In genomic region chr3:105532251-105532650, GRCh38 we compare ENCODE assay signal across 22 cellular contexts.
DNase-seq lines count a peak whose midpoint lies in the region; ATAC-seq, FAIRE-seq and TF ChIP-seq lines count a peak whose summit lies in the region.
"Had no signal": no experiment of that assay in that cellular context is flagged by ENCODE, and none has a peak within 500 bp of the region (broad histone marks: within the 10 kb centered on the region; RNA-seq: fewer than 3 reads in every experiment).

No MANE protein-coding gene starts in this region.

- DNase-seq in HTR-8/SVneo (ENCODE audit: insufficient read length, low spot score) (no peak), NCI-H226 (peak; percentile 36), kidney epithelial cell (ENCODE audit: low read depth) (peak; percentile 34), myocyte (ENCODE audit: low read depth) (peak; percentile 10), D341Med (ENCODE audit: low spot score) (no peak), SIG-M5 treated with dmso at 0.1 percent for 504 hours (lab: John Stamatoyannopoulos, UW; ENCODE audit: unreplicated experiment) (no peak)
- no peak for DNase-seq in stimulated activated CD4-positive, alpha-beta T cell treated with anti-CD3 and anti-CD28 coated beads, Interleukin-4, amount 100 ng/mL, for 1 hour
- DNase-seq: Caco-2; CD4-positive, CD25-positive, alpha-beta regulatory T cell; CD8-positive, alpha-beta T cell; DMS 273 treated with DMSO at 0.1 percent for 48 hours; DMS79; EL; GDM1; H9 had no signal

- no peaks in the 10 kb centered on the region for H3K36me3 ChIP-seq in kidney epithelial cell (ENCODE audit: control insufficient read depth, insufficient read depth, low read length)
- H3K36me3 ChIP-seq: BLaER1 had no signal

- ATAC-seq in GM21360 (IDR thresholded peaks at IDR 0.05; ENCODE audit: unreplicated experiment): no peak
- ATAC-seq: CD8-positive, alpha-beta T cell; GM12878; GM23338; HCT116 had no signal

- peak; percentile 9 for FAIRE-seq in HTR-8/SVneo (lab: Jason Lieb, UNC)
- FAIRE-seq: D721Med, GM12878, GM19239 had no signal

- no peak for TF ChIP-seq CTCF in kidney epithelial cell (IDR thresholded peaks at IDR 0.05; ENCODE audit: insufficient read depth, low read length, poor library complexity, severe bottlenecking)

- no peaks in the 10 kb centered on the region for H3K27me3 ChIP-seq in kidney epithelial cell (ENCODE audit: control insufficient read depth, insufficient read depth, low read length)
- H3K27me3 ChIP-seq: BLaER1 had no signal

- H3K4me3 ChIP-seq in kidney epithelial cell (ENCODE audit: low read depth, low read length): no peak overlapping the region
- H3K4me3 ChIP-seq: BLaER1, GM12878, GM23338 had no signal

Comparison
In these comparisons a context has a peak if more than half of its experiments do, and no peak if none do; other contexts are left out.
1. DNase-seq: peak in NCI-H226 (single experiment), kidney epithelial cell (single experiment) and myocyte (single experiment); none in HTR-8/SVneo (single experiment), stimulated activated CD4-positive, alpha-beta T cell treated with anti-CD3 and anti-CD28 coated beads, Interleukin-4, amount 100 ng/mL, for 1 hour (single experiment), D341Med (single experiment) and SIG-M5 treated with dmso at 0.1 percent for 504 hours (single experiment).